8 cellular contexts compared by ENCODE assay signal in genomic region chr16:75464130-75464918, GRCh38. TPM values are rescaled to one million over a fixed set of nuclear protein-coding genes. Genes with fewer than 3 reads are reported as not detected.
A peak's percentile ranks its signal among the peaks of the same experiment; 100 is the strongest.
DNase-seq lines count a peak whose midpoint lies in the region; ATAC-seq and TF ChIP-seq lines count a peak whose summit lies in the region.

A gene with protein sequence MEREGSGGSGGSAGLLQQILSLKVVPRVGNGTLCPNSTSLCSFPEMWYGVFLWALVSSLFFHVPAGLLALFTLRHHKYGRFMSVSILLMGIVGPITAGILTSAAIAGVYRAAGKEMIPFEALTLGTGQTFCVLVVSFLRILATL (minus strand): TSS chr16:75464689. CDS start chr16:75464600, 89 bp downstream.

- peak; percentile 100 for TF ChIP-seq CTCF in 22Rv1 (IDR thresholded peaks at IDR 0.05)
- TF ChIP-seq CTCF in astrocyte of the cerebellum (IDR thresholded peaks at IDR 0.05; ENCODE audit: low read depth, low read length, missing control alignments): peak; percentile 100

- peak within 1 kb of the TSS; percentile 63 for H3K27ac ChIP-seq in 22Rv1

- in situ Hi-C loops in astrocyte of the cerebellum (cut with HindIII; ENCODE audit: low sequenced_read_pairs): loop anchor here (25.0 kb wide), 1 partner anchor 298 kb away; no protein-coding TSS in a partner anchor

- peak; percentile 57 for DNase-seq in NCI-H2029 treated with DMSO at 0.1 percent for 48 hours (lab: John Stamatoyannopoulos, UW)
- DNase-seq in T-helper 9 cell: peak; percentile 99
- DNase-seq in astrocyte of the cerebellum (ENCODE audit: low read depth): peak; percentile 97
- DNase-seq in hepatic stellate cell (ENCODE audit: low spot score): peak; percentile 99
- DNase-seq in renal cortical epithelial cell (ENCODE audit: low read depth): peak; percentile 92

- ATAC-seq in GM18508 (IDR thresholded peaks at IDR 0.05; ENCODE audit: insufficient read depth, unreplicated experiment) (peak; percentile 88), HG03025 (IDR thresholded peaks at IDR 0.05; ENCODE audit: low FRiP score, unreplicated experiment) (peak; percentile 95)

- peak within 1 kb of the TSS; percentile 77 for H3K4me3 ChIP-seq in astrocyte of the cerebellum (ENCODE audit: low read depth, low read length)

RNA-seq across cellular contexts. Expression of the gene that starts here (rescaled TPM):
- total RNA-seq in renal cortical epithelial cell: 28.8 and 30.9 TPM in 2 replicates

Comparison
In these comparisons a context has a peak if more than half of its experiments do, and no peak if none do; other contexts are left out.
1. Peak in every context shown above with its lines: DNase-seq, ATAC-seq, H3K4me3 ChIP-seq and H3K27ac ChIP-seq.